Comparison of ENCODE assay signal across 8 cellular contexts in the genomic region with DNA sequence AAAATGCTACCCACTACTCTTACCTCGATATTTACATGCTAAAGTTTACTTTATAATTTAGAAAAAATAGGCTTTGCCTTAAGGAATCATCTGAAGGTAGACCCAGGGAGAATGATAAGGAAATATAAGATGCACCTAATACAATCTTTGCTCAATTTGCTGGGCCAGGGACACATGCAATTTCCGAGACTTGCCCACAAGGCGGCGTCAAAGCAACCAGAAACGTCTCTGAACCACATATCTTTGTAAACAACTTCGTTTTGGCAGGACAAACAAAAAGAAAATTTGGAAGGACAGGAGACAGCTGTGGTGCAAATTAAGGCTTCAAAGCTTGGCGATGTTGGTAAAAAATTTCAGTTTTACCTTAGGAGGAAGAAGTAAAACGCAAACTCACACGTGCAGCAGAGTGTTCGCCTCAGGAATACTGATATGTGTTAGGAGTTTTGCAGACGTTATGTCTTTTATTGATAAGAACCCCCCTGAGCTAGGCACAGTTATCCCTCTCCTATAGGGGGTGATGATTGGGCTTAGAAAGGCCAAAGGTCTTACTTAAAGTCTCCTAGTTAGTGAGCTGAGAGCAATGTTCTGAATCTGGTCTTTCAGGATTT.
DNase-seq lines count a peak whose midpoint lies in the region; TF ChIP-seq lines count a peak whose summit lies in the region.

No MANE protein-coding gene starts in this region.

- intact Hi-C loops in activated naive CD4-positive, alpha-beta T cell treated with anti-CD3 and anti-CD28 coated beads for 36 hours (cut with micrococcal nuclease) = loop anchor here (1.0 kb wide), 3 partner anchors 134 to 222 kb away; no protein-coding TSS in a partner anchor
- intact Hi-C loops in head of caudate nucleus (cut with DNase I) = loop anchor here (10.0 kb wide), 2 partner anchors 129 to 209 kb away; no protein-coding TSS in a partner anchor

- H3K27ac ChIP-seq in RWPE1 = no peak overlapping the region

- H3K9me3 Mint-ChIP-seq in activated naive CD4-positive, alpha-beta T cell treated with anti-CD3 and anti-CD28 coated beads for 36 hours = no peaks in the 10 kb centered on the region

- peaks cover 28% of the 10 kb centered on the region for H3K36me3 Mint-ChIP-seq in activated naive CD4-positive, alpha-beta T cell treated with anti-CD3 and anti-CD28 coated beads for 36 hours (ENCODE audit: low read depth)

- CTCF ChIA-PET in RWPE1 (lab: Yijun Ruan, JAX) = interaction anchor here (0.6 to 1.2 kb wide), 6 partner anchors 26 to 212 kb away, joined by 3 to 4 read pairs (median 3); no protein-coding TSS in a partner anchor
- CTCF ChIA-PET in activated naive CD4-positive, alpha-beta T cell treated with anti-CD3 and anti-CD28 coated beads for 36 hours (lab: Charles Lee) = interaction anchor here (0.6 to 3.6 kb wide), 24 partner anchors 8 to 1503 kb away, joined by 3 to 20 read pairs (median 4); a partner anchor contains a TSS

- H3K4me3 Mint-ChIP-seq in activated naive CD4-positive, alpha-beta T cell treated with anti-CD3 and anti-CD28 coated beads for 36 hours = no peak overlapping the region

- TF ChIP-seq CTCF in RWPE1 (conservative IDR thresholded peaks at IDR 0.05; ENCODE audit: low read depth) = peak; percentile 82

- H3K27me3 Mint-ChIP-seq in activated naive CD4-positive, alpha-beta T cell treated with anti-CD3 and anti-CD28 coated beads for 36 hours (ENCODE audit: low read depth) = no peaks in the 10 kb centered on the region

- no peak overlapping the region for H3K27ac Mint-ChIP-seq in activated naive CD4-positive, alpha-beta T cell treated with anti-CD3 and anti-CD28 coated beads for 36 hours

- peak; percentile 60 for DNase-seq in activated gamma-delta T cell treated with Interleukin-2 at 50 U/mL for 16 hours
- DNase-seq in activated gamma-delta T cell (lab: John Stamatoyannopoulos, UW) = no peak
- peak; percentile 36 for DNase-seq in RWPE1 (ENCODE audit: low spot score)
- DNase-seq in activated naive CD4-positive, alpha-beta T cell treated with anti-CD3 and anti-CD28 coated beads for 36 hours = peak; percentile 80
- DNase-seq in head of caudate nucleus = peak; percentile 21 to 90 (median 76)
- peak; percentile 51 for DNase-seq in renal cortical epithelial cell (ENCODE audit: low read depth)
- DNase-seq in NCI-H1105 treated with DMSO at 0.1 percent for 48 hours (lab: John Stamatoyannopoulos, UW) = no peak
- no peak for DNase-seq in epidermal melanocyte (ENCODE audit: insufficient read length, low spot score)

- POLR2A ChIA-PET in RWPE1 (lab: Yijun Ruan, JAX; ENCODE audit: low non-redundant PET) = no interaction called here

- peaks cover 37% of the 10 kb centered on the region for H3K4me1 Mint-ChIP-seq in activated naive CD4-positive, alpha-beta T cell treated with anti-CD3 and anti-CD28 coated beads for 36 hours (ENCODE audit: low read depth)

Comparison
In these comparisons a context has a peak if more than half of its experiments do, and no peak if none do; other contexts are left out.
1. DNase-seq: peak in activated gamma-delta T cell treated with Interleukin-2 at 50 U/mL for 16 hours (single experiment), RWPE1 (single experiment), activated naive CD4-positive, alpha-beta T cell treated with anti-CD3 and anti-CD28 coated beads for 36 hours (single experiment), head of caudate nucleus (42 of 42) and renal cortical epithelial cell (single experiment); none in activated gamma-delta T cell (single experiment), NCI-H1105 treated with DMSO at 0.1 percent for 48 hours (single experiment) and epidermal melanocyte (single experiment).